8 cellular contexts compared by ENCODE assay signal in the genomic region with DNA sequence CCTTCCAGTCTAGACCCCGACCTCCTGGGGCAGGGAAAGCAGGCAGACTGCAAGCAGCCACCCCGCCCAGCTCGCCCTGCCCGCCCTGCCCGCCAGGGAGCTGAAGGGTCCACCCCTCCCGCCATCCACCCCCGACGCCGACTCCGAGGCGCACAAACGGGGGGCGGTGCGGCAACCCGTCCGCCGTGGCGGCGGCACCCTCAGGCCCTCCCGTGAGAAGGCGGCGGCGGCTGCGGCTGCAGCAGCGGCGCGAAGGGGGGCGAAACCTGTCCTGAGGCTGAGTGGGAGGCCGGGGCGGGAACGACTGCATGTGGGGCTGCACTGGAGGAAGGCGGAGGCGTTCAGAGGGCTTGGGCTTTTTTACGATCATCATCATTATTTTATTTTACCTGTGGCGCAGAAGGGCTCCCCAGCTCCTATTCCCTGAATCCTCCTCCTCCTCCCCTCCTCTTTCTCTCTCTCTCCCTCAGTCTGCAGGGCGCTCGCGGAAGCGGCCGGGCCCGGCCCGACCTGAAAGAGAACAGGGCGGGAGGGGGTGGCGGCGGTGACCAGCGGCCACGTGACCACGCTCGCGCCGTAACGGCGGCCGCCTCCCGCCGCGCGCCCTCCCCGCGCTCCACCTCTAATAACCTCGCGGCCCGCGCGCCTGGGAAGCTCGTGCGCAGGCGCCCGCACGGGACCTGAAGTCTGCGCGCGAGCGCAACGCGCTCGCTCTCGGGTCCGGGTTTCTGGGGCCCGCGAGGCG. TPM values are rescaled to one million over a fixed set of nuclear protein-coding genes. Genes with fewer than 3 reads are reported as not detected.
DNase-seq lines count a peak whose midpoint lies in the region; ATAC-seq, FAIRE-seq and TF ChIP-seq lines count a peak whose summit lies in the region.

A gene with protein sequence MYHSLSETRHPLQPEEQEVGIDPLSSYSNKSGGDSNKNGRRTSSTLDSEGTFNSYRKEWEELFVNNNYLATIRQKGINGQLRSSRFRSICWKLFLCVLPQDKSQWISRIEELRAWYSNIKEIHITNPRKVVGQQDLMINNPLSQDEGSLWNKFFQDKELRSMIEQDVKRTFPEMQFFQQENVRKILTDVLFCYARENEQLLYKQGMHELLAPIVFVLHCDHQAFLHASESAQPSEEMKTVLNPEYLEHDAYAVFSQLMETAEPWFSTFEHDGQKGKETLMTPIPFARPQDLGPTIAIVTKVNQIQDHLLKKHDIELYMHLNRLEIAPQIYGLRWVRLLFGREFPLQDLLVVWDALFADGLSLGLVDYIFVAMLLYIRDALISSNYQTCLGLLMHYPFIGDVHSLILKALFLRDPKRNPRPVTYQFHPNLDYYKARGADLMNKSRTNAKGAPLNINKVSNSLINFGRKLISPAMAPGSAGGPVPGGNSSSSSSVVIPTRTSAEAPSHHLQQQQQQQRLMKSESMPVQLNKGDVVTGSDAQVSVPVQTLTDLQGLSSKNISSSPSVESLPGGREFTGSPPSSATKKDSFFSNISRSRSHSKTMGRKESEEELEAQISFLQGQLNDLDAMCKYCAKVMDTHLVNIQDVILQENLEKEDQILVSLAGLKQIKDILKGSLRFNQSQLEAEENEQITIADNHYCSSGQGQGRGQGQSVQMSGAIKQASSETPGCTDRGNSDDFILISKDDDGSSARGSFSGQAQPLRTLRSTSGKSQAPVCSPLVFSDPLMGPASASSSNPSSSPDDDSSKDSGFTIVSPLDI (minus strand): TSS at position 540 of the 745 bp plus-strand sequence. CDS start 234,061 bp downstream, outside the sequence.

- ATAC-seq in GM18867 (IDR thresholded peaks at IDR 0.05; ENCODE audit: unreplicated experiment) (peak; percentile 74), HG03103 (IDR thresholded peaks at IDR 0.05; ENCODE audit: low read depth, unreplicated experiment) (peak; percentile 71), activated B cell treated with CpG ODN at 0.5 μM for 24 hours (ENCODE audit: low read depth) (peak; percentile 83)

- TF ChIP-seq CTCF in activated B cell treated with CpG ODN at 0.5 μM for 24 hours (IDR thresholded peaks at IDR 0.05) (no peak), keratinocyte (optimal IDR thresholded peaks at IDR 0.05 in 1 of 3, IDR thresholded peaks at IDR 0.05 in 1 of 3, conservative IDR thresholded peaks at IDR 0.05 in 1 of 3; ENCODE audit: extremely low read depth in 1 of 3, insufficient read depth in 2 of 3, low read length in 3 of 3) (no peak)

- H3K4me2 ChIP-seq in keratinocyte (ENCODE audit: control insufficient read depth, extremely low read depth, insufficient read depth, low read depth, low read length), result peak within 1 kb of the TSS; percentile 98

- H3K36me3 ChIP-seq in keratinocyte (ENCODE audit: control insufficient read depth in 2 of 2, extremely low read depth in 1 of 2, insufficient read depth in 2 of 2, low read length in 2 of 2), result no peaks in the 10 kb centered on the region

- H3K9me1 ChIP-seq in keratinocyte (ENCODE audit: control insufficient read depth, extremely low read depth, insufficient read depth, low read length), result no peaks in the 10 kb centered on the region

- H3K9me3 Mint-ChIP-seq in activated B cell treated with CpG ODN at 0.5 μM for 24 hours, result no peaks in the 10 kb centered on the region

- in situ Hi-C loops in ACHN (cut with HindIII; ENCODE audit: low pct_ligation_motif_present, low pct_unique_long_range_greater_than_20kb, low sequenced_read_pairs), result no loop called here

- CTCF ChIA-PET in activated B cell treated with CpG ODN at 0.5 μM for 24 hours (lab: Charles Lee), result interaction anchor here (1.6 kb wide), 1 partner anchor 99 kb away, joined by 7 read pairs; no protein-coding TSS in a partner anchor

- POLR2A ChIA-PET in activated B cell treated with CpG ODN at 0.5 μM for 24 hours (lab: Charles Lee), result interaction anchor here (0.5 to 1.7 kb wide), 14 partner anchors 9 to 901 kb away, joined by 3 to 8 read pairs (median 4); no protein-coding TSS in a partner anchor

- no peaks in the 10 kb centered on the region for H3K9me3 ChIP-seq in keratinocyte (ENCODE audit: control insufficient read depth, low read depth, low read length)

- H3K4me3 ChIP-seq in keratinocyte (ENCODE audit: control insufficient read depth in 2 of 3, extremely low read depth in 1 of 3, insufficient read depth in 2 of 3, low read depth in 1 of 3, low read length in 3 of 3), result peak within 1 kb of the TSS; percentile 49 to 85 (median 78)

- H4K20me1 ChIP-seq in keratinocyte (ENCODE audit: control insufficient read depth, extremely low read depth, insufficient read depth, low read length), result no peaks in the 10 kb centered on the region

- peak within 1 kb of the TSS; percentile 96 for H3K4me3 Mint-ChIP-seq in activated B cell treated with CpG ODN at 0.5 μM for 24 hours

- H3K9ac ChIP-seq in keratinocyte (ENCODE audit: control insufficient read depth, extremely low read depth, insufficient read depth, low read length), result peak within 1 kb of the TSS; percentile 93

- H3K27me3 ChIP-seq in keratinocyte (ENCODE audit: control insufficient read depth, extremely low read depth, insufficient read depth, low read length), result no peaks in the 10 kb centered on the region

- intact Hi-C loops in activated B cell treated with CpG ODN at 0.5 μM for 24 hours (cut with micrococcal nuclease), result loop anchor here (1.0 to 10.0 kb wide), 10 partner anchors 9 to 1477 kb away; a partner anchor contains a TSS

- peaks cover 32% of the 10 kb centered on the region for H3K79me2 ChIP-seq in keratinocyte (ENCODE audit: control insufficient read depth, insufficient read depth, low read length)

- peaks cover 5% of the 10 kb centered on the region for H3K36me3 Mint-ChIP-seq in activated B cell treated with CpG ODN at 0.5 μM for 24 hours (ENCODE audit: low read depth)

- dilution Hi-C loops in keratinocyte (cut with MboI; ENCODE audit: extremely low pct_ligation_motif_present, low sequenced_read_pairs), result no loop called here

- H2AFZ ChIP-seq in keratinocyte (ENCODE audit: control insufficient read depth, low read length), result peak within 1 kb of the TSS; percentile 91

- H3K27ac Mint-ChIP-seq in activated B cell treated with CpG ODN at 0.5 μM for 24 hours, result peak within 1 kb of the TSS; percentile 97

- H3K27me3 Mint-ChIP-seq in activated B cell treated with CpG ODN at 0.5 μM for 24 hours, result no peaks in the 10 kb centered on the region

- peaks cover 57% of the 10 kb centered on the region for H3K4me1 Mint-ChIP-seq in activated B cell treated with CpG ODN at 0.5 μM for 24 hours

- no peak for FAIRE-seq in keratinocyte (lab: Jason Lieb, UNC)

- peaks cover 28% of the 10 kb centered on the region for H3K4me1 ChIP-seq in keratinocyte (ENCODE audit: control insufficient read depth, extremely low read depth, insufficient read depth, low read length)

- DNase-seq in ACHN (peak; percentile 97), NCI-H2171 treated with DMSO at 0.1 percent for 48 hours (lab: John Stamatoyannopoulos, UW) (peak; percentile 90), activated B cell treated with CpG ODN at 0.5 μM for 24 hours (peak; percentile 69), caudate nucleus (lab: John Stamatoyannopoulos, UW) (peak in 60 of 61 donors; percentile 57 to 97 (median 93)), keratinocyte (ENCODE audit: low read depth, low spot score) (no peak)
- peak; percentile 76 to 84 for DNase-seq in stimulated activated CD4-positive, alpha-beta T cell treated with anti-CD3 and anti-CD28 coated beads, Interleukin-15, amount 100 ng/mL, for 1 hour (ENCODE audit: low read depth in 1 of 2, low spot score in 1 of 2)

- H3K27ac ChIP-seq in caudate nucleus (ENCODE audit: low read depth, low read length) (peak within 1 kb of the TSS; percentile 97), keratinocyte (ENCODE audit: control insufficient read depth, insufficient read depth, low read length) (peak within 1 kb of the TSS; percentile 92)

RNA-seq across cellular contexts. Expression of the gene that starts here (rescaled TPM):
- total RNA-seq in activated B cell treated with CpG ODN at 0.5 μM for 24 hours, result 102 and 106 TPM in 2 replicates
- 16.5 to 28.8 TPM (median 25.8 TPM) in 3 replicates for polyA plus RNA-seq in keratinocyte
- polyA plus RNA-seq in keratinocyte (2011; ENCODE audit: low read depth), result 24.8 TPM
- 16.9 and 25.9 TPM in 2 replicates for polyA plus RNA-seq in keratinocyte (2011; cell fraction: cytosol; rRNA removed)
- 22.1 and 22.2 TPM in 2 replicates for polyA plus RNA-seq in keratinocyte (2011; cell fraction: nucleus; rRNA removed)
- 10.2 and 24.2 TPM in 2 replicates for polyA plus RNA-seq in keratinocyte (2012; ENCODE audit: low replicate concordance)
- polyA minus RNA-seq in keratinocyte, result 27.2 to 50.6 TPM (median 29.0 TPM) in 3 replicates
- 32.8 TPM for polyA minus RNA-seq in keratinocyte (2011; cell fraction: cytosol; rRNA and poly(A)+ RNA removed)
- 33.4 and 63.0 TPM in 2 replicates for polyA minus RNA-seq in keratinocyte (2011; cell fraction: nucleus; rRNA and poly(A)+ RNA removed)
